18 cellular contexts compared by ENCODE assay signal in genomic region chr17:77178586-77178985, GRCh38. TPM values are rescaled to one million over a fixed set of nuclear protein-coding genes. Genes with fewer than 3 reads are reported as not detected.
DNase-seq lines count a peak whose midpoint lies in the region; ATAC-seq and TF ChIP-seq lines count a peak whose summit lies in the region.
"Had no signal": no experiment of that assay in that cellular context is flagged by ENCODE, and none has a peak within 500 bp of the region (broad histone marks: within the 10 kb centered on the region; RNA-seq: fewer than 3 reads in every experiment).

No MANE protein-coding gene starts in this region.

- H3K27ac Mint-ChIP-seq in naive thymus-derived CD8-positive, alpha-beta T cell = peak overlapping the region in 6 of 10 donors; percentile 16 to 80 (median 59)
- no peak overlapping the region for H3K27ac Mint-ChIP-seq in T-cell

- H3K4me3 Mint-ChIP-seq in naive thymus-derived CD8-positive, alpha-beta T cell = no peak overlapping the region
- H3K4me3 Mint-ChIP-seq in T-cell = no peak overlapping the region

- DNase-seq in left cardiac atrium (no peak), left ventricle myocardium superior (no peak), body of pancreas (peak; percentile 41 to 66 (median 58)), T-cell (no peak), NCI-H2196 treated with DMSO at 0.1 percent for 48 hours (lab: John Stamatoyannopoulos, UW; ENCODE audit: unreplicated experiment) (no peak), ureter (ENCODE audit: low spot score) (no peak)
- DNase-seq in naive thymus-derived CD8-positive, alpha-beta T cell = no peak
- DNase-seq: activated CD4-positive, alpha-beta T cell treated with anti-CD3 and anti-CD28 coated beads, Interleukin-2, amount 50 U/mL, for 4 hours; activated CD8-positive, alpha-beta memory T cell treated with anti-CD3 and anti-CD28 coated beads, Interleukin-2, amount 50 U/mL, for 48 hours; BE2C; DMS53; H7; KG1; NCI-H146; NCI-H526 treated with DMSO at 0.1 percent for 48 hours; SK-N-SH had no signal

- TF ChIP-seq POLR2A in body of pancreas (IDR thresholded peaks at IDR 0.05) = no peak

- no peaks in the 10 kb centered on the region for H3K36me3 ChIP-seq in body of pancreas (replicated peaks in 1 of 2; ENCODE audit: insufficient read depth in 1 of 2, low read depth in 2 of 2)

- TF ChIP-seq CTCF in body of pancreas (IDR thresholded peaks at IDR 0.05) = no peak

- ATAC-seq in left cardiac atrium (peak; percentile 20 to 42), left ventricle myocardium superior (no peak), body of pancreas (peak; percentile 45), T-cell (replicated peaks in 1 of 4) (no peak)
- no peak for ATAC-seq in naive thymus-derived CD8-positive, alpha-beta T cell

- POLR2A ChIA-PET in naive thymus-derived CD8-positive, alpha-beta T cell (lab: Charles Lee) = no interaction called here
- POLR2A ChIA-PET in T-cell (lab: Charles Lee) = no interaction called here

- H3K9me3 Mint-ChIP-seq in naive thymus-derived CD8-positive, alpha-beta T cell = peaks cover 0 to 20% (median 9%) of the 10 kb centered on the region in 9 donors
- peaks cover 5 to 12% (median 6%) of the 10 kb centered on the region in 3 donors for H3K9me3 Mint-ChIP-seq in T-cell

- H3K4me3 ChIP-seq in body of pancreas = no peak overlapping the region
- H3K4me3 ChIP-seq: skin epidermis had no signal

- peaks cover 21 to 47% (median 36%) of the 10 kb centered on the region in 4 donors for H3K4me1 Mint-ChIP-seq in naive thymus-derived CD8-positive, alpha-beta T cell
- H3K4me1 Mint-ChIP-seq in T-cell = peaks cover 45 to 54% (median 45%) of the 10 kb centered on the region in 3 donors

- H3K27me3 Mint-ChIP-seq in naive thymus-derived CD8-positive, alpha-beta T cell = no peaks in the 10 kb centered on the region
- H3K27me3 Mint-ChIP-seq in T-cell = no peaks in the 10 kb centered on the region

- intact Hi-C loops in left cardiac atrium (cut with DNase I) = loop anchor here in 1 of 2 donors (1.0 kb wide), 1 partner anchor 11 kb away; no protein-coding TSS in a partner anchor
- intact Hi-C loops in left ventricle myocardium superior (cut with micrococcal nuclease) = no loop called here
- intact Hi-C loops in body of pancreas (cut with DNase I) = no loop called here

- peak overlapping the region; percentile 0 to 86 (median 54) for H3K27ac ChIP-seq in body of pancreas
- H3K27ac ChIP-seq in temporal lobe (ENCODE audit: low read depth, low read length) = peak overlapping the region; percentile 68
- H3K27ac ChIP-seq: skin epidermis had no signal

- no peaks in the 10 kb centered on the region for H3K27me3 ChIP-seq in body of pancreas
- H3K27me3 ChIP-seq: BE2C had no signal

- peaks cover 0 to 13% (median 0%) of the 10 kb centered on the region in 3 donors for H3K9me3 ChIP-seq in body of pancreas

- CTCF ChIA-PET in T-cell (lab: Charles Lee) = no interaction called here

- H3K4me1 ChIP-seq in body of pancreas = peaks cover 47% of the 10 kb centered on the region
- H3K4me1 ChIP-seq: BE2C had no signal

- peaks cover 7 to 28% (median 15%) of the 10 kb centered on the region in 3 donors for H3K36me3 Mint-ChIP-seq in naive thymus-derived CD8-positive, alpha-beta T cell
- peaks cover 37% of the 10 kb centered on the region for H3K36me3 Mint-ChIP-seq in T-cell

- 56 to 76% methylated on average over 9 to 14 of the region's 14 CpGs for WGBS in body of pancreas, 2 donors

RNA-seq across cellular contexts. Expression of gene SEC14L1, which starts 37.8 kb away (rescaled TPM):
- total RNA-seq in left cardiac atrium (10 to 100 TPM; 71.6 to 82.2 TPM), left ventricle myocardium superior (71.4 TPM), body of pancreas (10 to 100 TPM; 22.1 to 36.8 TPM), temporal lobe (80.4 TPM), T-cell (10 to 100 TPM; 36.9 to 71.6 (median 46.2) TPM), ureter (66.7 TPM)
- 10 to 100 TPM; 26.5 to 32.9 TPM for total RNA-seq in naive thymus-derived CD8-positive, alpha-beta T cell
- polyA plus RNA-seq in naive thymus-derived CD8-positive, alpha-beta T cell = 1 to 10 TPM; 7.7 to 9.5 (median 8.9) TPM

Comparison
In these comparisons a context has a peak if more than half of its experiments do, and no peak if none do; other contexts are left out.
1. ATAC-seq: peak in left cardiac atrium (2 of 2) and body of pancreas (single experiment); none in left ventricle myocardium superior (single experiment), naive thymus-derived CD8-positive, alpha-beta T cell (0 of 2) and T-cell (0 of 4).
2. DNase-seq: peak in body of pancreas (4 of 4); none in left cardiac atrium (single experiment), left ventricle myocardium superior (single experiment), naive thymus-derived CD8-positive, alpha-beta T cell (0 of 10), T-cell (0 of 34), NCI-H2196 treated with DMSO at 0.1 percent for 48 hours (single experiment) and ureter (single experiment).
3. H3K27ac Mint-ChIP-seq: peak in naive thymus-derived CD8-positive, alpha-beta T cell (6 of 10); none in T-cell (0 of 2).